Comparison of ENCODE assay signal across 8 cellular contexts in the genomic region with DNA sequence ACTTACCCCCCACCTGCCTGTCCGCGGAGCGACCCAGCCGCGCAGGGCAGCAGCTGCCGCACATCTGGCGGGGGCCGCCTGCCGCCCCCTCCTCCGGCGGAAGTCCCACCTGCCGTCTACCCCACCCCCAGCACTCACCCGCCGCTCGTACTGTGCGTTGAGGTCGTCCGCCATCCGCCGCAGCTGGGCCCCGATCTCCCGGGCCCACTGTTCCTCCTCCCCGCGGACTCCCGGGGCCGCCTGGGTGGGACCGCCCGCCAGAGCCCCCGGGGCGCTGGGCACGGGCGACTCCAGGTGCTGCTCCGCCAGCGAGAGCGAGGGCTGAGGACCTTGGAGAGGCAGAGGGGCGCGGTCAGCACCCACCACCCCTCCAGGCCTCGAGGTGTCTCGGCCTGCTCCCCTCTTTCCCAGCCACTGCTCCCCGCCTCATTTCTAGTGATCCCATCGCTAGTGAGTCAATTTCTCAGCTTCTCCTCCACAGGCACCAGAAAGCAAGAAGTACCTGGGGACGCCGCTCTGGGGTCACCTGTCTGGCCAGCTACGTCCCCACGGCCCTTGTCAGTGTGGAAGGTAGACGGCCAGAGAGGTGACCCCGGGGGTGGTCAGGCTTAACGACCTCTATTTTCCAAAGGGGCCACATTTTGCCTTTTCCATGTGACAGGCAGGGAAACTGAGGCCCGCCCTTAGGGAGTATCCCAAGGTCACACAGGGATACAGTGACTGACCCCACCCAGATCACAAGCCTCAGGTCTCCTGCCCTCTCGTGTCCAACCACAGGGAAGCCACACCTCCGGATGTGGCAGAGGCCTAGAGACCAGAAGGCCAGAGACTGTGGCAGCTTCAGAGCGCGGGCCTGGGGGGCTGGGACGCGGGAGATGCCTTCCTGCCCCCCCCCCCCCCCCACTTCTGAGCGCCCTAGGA. TPM values are rescaled to one million over a fixed set of nuclear protein-coding genes. Genes with fewer than 3 reads are reported as not detected.
DNase-seq lines count a peak whose midpoint lies in the region; ATAC-seq and TF ChIP-seq lines count a peak whose summit lies in the region.

No MANE protein-coding gene starts in this region.

- peak overlapping the region; percentile 73 for H3K9ac ChIP-seq in OCI-LY1 (ENCODE audit: low read length)

- no peaks in the 10 kb centered on the region for H3K9me2 ChIP-seq in OCI-LY1 (ENCODE audit: low read depth, low read length)

- TF ChIP-seq EP300 in ovary (IDR thresholded peaks at IDR 0.05): no peak

- ATAC-seq in HG03064 (IDR thresholded peaks at IDR 0.05; ENCODE audit: low read depth, unreplicated experiment) (peak; percentile 30), Right ventricle myocardium inferior (peak; percentile 80)

- H3K79me2 ChIP-seq in OCI-LY1 (ENCODE audit: insufficient read depth, low read length): no peaks in the 10 kb centered on the region

- H2AFZ ChIP-seq in OCI-LY1 (ENCODE audit: low read length): no peak overlapping the region

- H3K27ac ChIP-seq in OCI-LY1 (ENCODE audit: low read depth, low read length, poor library complexity, severe bottlenecking) (peak overlapping the region; percentile 90), ovary (peak overlapping the region; percentile 95 to 96)

- no peaks in the 10 kb centered on the region for H3K9me3 Mint-ChIP-seq in activated naive CD8-positive, alpha-beta T cell (ENCODE audit: low read depth)

- peaks cover 18% of the 10 kb centered on the region for H3K4me1 Mint-ChIP-seq in activated naive CD8-positive, alpha-beta T cell (ENCODE audit: low read depth)

- peak overlapping the region; percentile 81 for H3K4me2 ChIP-seq in OCI-LY1 (ENCODE audit: low read length)

- peak overlapping the region; percentile 79 for H3K4me3 Mint-ChIP-seq in activated naive CD8-positive, alpha-beta T cell

- 0 out of 2 replicates have a peak, but pooled peaks have one; percentile 7 for TF ChIP-seq CTCF in AG10803 (conservative IDR thresholded peaks at IDR 0.05; ENCODE audit: low read length)
- no peak for TF ChIP-seq CTCF in OCI-LY1 (IDR thresholded peaks at IDR 0.05; ENCODE audit: low read length)
- no peak for TF ChIP-seq CTCF in ovary (IDR thresholded peaks at IDR 0.05)

- DNase-seq in AG10803 (ENCODE audit: low read depth) (peak; percentile 93), Right ventricle myocardium inferior (ENCODE audit: missing footprints) (peak; percentile 94), ovary (peak; percentile 69 to 75 (median 73)), NCI-H1092 treated with DMSO at 0.1 percent for 48 hours (lab: John Stamatoyannopoulos, UW) (no peak)

- H3K4me1 ChIP-seq in OCI-LY1 (ENCODE audit: insufficient read depth, low read length, severe bottlenecking) (peaks cover 48% of the 10 kb centered on the region), ovary (ENCODE audit: insufficient read depth) (peaks cover 11% of the 10 kb centered on the region)

- TF ChIP-seq POLR2A in GM15510 (IDR thresholded peaks at IDR 0.05; ENCODE audit: borderline replicate concordance, extremely low read depth, insufficient read length): peak; percentile 69
- TF ChIP-seq POLR2A in ovary (IDR thresholded peaks at IDR 0.05): no peak

- H3K27me3 ChIP-seq in OCI-LY1 (ENCODE audit: insufficient read depth, low read length) (no peaks in the 10 kb centered on the region), ovary (no peaks in the 10 kb centered on the region)

- 9 to 27% (median 10%) methylated on average over 16 to 56 of the region's 56 CpGs for WGBS in ovary, 3 donors

- H3K27ac Mint-ChIP-seq in activated naive CD8-positive, alpha-beta T cell: peak overlapping the region; percentile 76

- H3K27me3 Mint-ChIP-seq in activated naive CD8-positive, alpha-beta T cell: no peaks in the 10 kb centered on the region

- intact Hi-C loops in Right ventricle myocardium inferior (cut with DNase I): loop anchor here (2.0 kb wide), 1 partner anchor 16 kb away; no protein-coding TSS in a partner anchor
- intact Hi-C loops in ovary (cut with DNase I): no loop called here

- H3K4me3 ChIP-seq in AG10803 (ENCODE audit: low read length) (peak overlapping the region; percentile 100), OCI-LY1 (ENCODE audit: low read depth, low read length, poor library complexity, severe bottlenecking) (peak overlapping the region; percentile 95), ovary (peak overlapping the region; percentile 64)

- H3K9me3 ChIP-seq in OCI-LY1 (ENCODE audit: low read length) (no peaks in the 10 kb centered on the region), ovary (no peaks in the 10 kb centered on the region)

- peaks cover 11% of the 10 kb centered on the region; the same call in 1 of the 2 replicates for H3F3A ChIP-seq in OCI-LY1 (ENCODE audit: insufficient read depth, low read length)

- no peaks in the 10 kb centered on the region for H4K20me1 ChIP-seq in OCI-LY1 (ENCODE audit: insufficient read depth, low read length)

- no peaks in the 10 kb centered on the region for H3K36me3 Mint-ChIP-seq in activated naive CD8-positive, alpha-beta T cell

- no peaks in the 10 kb centered on the region for H3K36me3 ChIP-seq in OCI-LY1 (ENCODE audit: insufficient read depth, low read length)
- no peaks in the 10 kb centered on the region for H3K36me3 ChIP-seq in ovary

RNA-seq across cellular contexts. Expression of a gene that starts 4.3 kb away (rescaled TPM):
- total RNA-seq in Right ventricle myocardium inferior (5.0 TPM), ovary (10 to 100 TPM in 1 of 7 donors, 1 to 10 TPM in 6; 5.4 to 13.2 (median 6.6) TPM)
- polyA plus RNA-seq in ovary: 1 to 10 TPM in 1 of 2 donors, under 1 TPM in 1; 0.23 to 4.5 TPM

RNA-seq across cellular contexts. Expression of a gene that starts 29.6 kb away (rescaled TPM):
- total RNA-seq in Right ventricle myocardium inferior (21.2 TPM), ovary (10 to 100 TPM; 17.5 to 65.7 (median 37.0) TPM)
- 10 to 100 TPM; 14.8 to 40.4 TPM for polyA plus RNA-seq in ovary

RNA-seq across cellular contexts. Expression of a gene that starts 48.0 kb away (rescaled TPM):
- total RNA-seq in Right ventricle myocardium inferior (11.2 TPM), ovary (10 to 100 TPM in 6 of 7 donors, 1 to 10 TPM in 1; 9.7 to 53.3 (median 31.0) TPM)
- 10 to 100 TPM in 1 of 2 donors, under 1 TPM in 1; 0.73 to 15.2 TPM for polyA plus RNA-seq in ovary
